8 cellular contexts compared by ENCODE assay signal in the genomic region with DNA sequence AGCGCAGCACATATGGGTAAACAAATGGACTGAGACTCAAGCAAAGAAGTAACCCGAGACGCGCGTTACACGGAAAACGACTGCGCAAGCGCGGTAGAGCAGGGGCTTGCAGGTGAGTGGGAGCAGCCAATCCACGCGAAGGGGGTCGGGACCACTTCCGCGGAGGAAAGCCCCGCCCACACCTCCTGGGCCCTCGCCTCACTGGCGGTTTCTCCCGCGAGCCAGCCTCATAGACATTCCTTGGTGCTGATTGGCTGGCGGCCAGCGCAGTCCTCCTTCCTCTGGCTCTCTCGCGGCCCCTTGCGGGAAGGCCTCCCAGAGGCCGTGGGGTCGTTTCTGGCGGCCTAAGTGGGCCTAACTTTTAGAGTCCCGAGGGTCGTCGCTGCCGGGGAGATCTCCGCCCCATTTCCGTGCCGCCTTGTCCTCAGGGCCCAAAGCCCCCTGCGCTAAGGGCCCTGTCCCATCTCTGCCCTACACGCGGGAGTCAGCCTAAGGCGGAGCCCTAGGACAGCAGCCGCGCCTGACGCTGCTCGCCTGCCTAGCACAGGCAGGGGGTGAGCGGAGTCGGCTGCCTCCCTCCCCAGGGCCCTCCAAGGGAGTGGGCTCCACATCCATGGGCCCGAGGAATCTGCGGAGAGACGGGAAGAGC. TPM values are rescaled to one million over a fixed set of nuclear protein-coding genes. Genes with fewer than 3 reads are reported as not detected.
DNase-seq lines count a peak whose midpoint lies in the region; ATAC-seq and TF ChIP-seq lines count a peak whose summit lies in the region.

No MANE protein-coding gene starts in this region.

- DNase-seq in CD14-positive monocyte (ENCODE audit: low spot score) (peak; percentile 89), fibroblast of the conjunctiva (ENCODE audit: low read depth) (peak; percentile 75)
- DNase-seq in activated effector memory CD4-positive, alpha-beta T cell treated with anti-CD3 and anti-CD28 coated beads, Interleukin-2, amount 50 U/mL, for 16 hours = peak; percentile 99
- DNase-seq in stimulated activated naive CD4-positive, alpha-beta T cell treated with Interleukin-2 at 50 U/mL for 16 hours (lab: John Stamatoyannopoulos, UW) = peak; percentile 98

- H3K4me3 Mint-ChIP-seq in CD14-positive monocyte (peak overlapping the region; percentile 91 to 95), nephron (peak overlapping the region; percentile 86 to 94 (median 90))

- no peaks in the 10 kb centered on the region for H4K20me1 ChIP-seq in OCI-LY3 (ENCODE audit: insufficient read depth, low read length)

- H3K9me3 Mint-ChIP-seq in CD14-positive monocyte (no peaks in the 10 kb centered on the region), nephron (no peaks in the 10 kb centered on the region)

- H3K36me3 Mint-ChIP-seq in CD14-positive monocyte (no peaks in the 10 kb centered on the region), nephron (ENCODE audit: low read depth) (no peaks in the 10 kb centered on the region)

- peak overlapping the region; percentile 78 to 94 (median 90) for H3K27ac Mint-ChIP-seq in CD14-positive monocyte
- peak overlapping the region; percentile 71 to 89 (median 78) for H3K27ac Mint-ChIP-seq in nephron

- H3K79me2 ChIP-seq in OCI-LY3 (ENCODE audit: low read length) = no peaks in the 10 kb centered on the region

- H3K27me3 Mint-ChIP-seq in CD14-positive monocyte (ENCODE audit: low read depth in 3 of 3) (peaks cover 1 to 3% (median 2%) of the 10 kb centered on the region in 3 donors), nephron (ENCODE audit: low read depth) (peaks cover 4% of the 10 kb centered on the region)

- 0 out of 2 replicates have a peak overlapping the region, but pooled peaks have one; percentile 13 for H3K27ac ChIP-seq in OCI-LY3 (ENCODE audit: low read length)

- TF ChIP-seq CTCF in CD14-positive monocyte (IDR thresholded peaks at IDR 0.05) (peak; percentile 63), OCI-LY3 (IDR thresholded peaks at IDR 0.05; ENCODE audit: low read depth, low read length) (0 out of 2 replicates have a peak, but pooled peaks have one; percentile 6), nephron (IDR thresholded peaks at IDR 0.05; ENCODE audit: unreplicated experiment in 3 of 3) (peak in 1 of 3 experiments; percentile 26)

- no peaks in the 10 kb centered on the region for H3K27me3 ChIP-seq in OCI-LY3 (ENCODE audit: low read depth, low read length)

- no peak overlapping the region for H2AFZ ChIP-seq in OCI-LY3 (ENCODE audit: low read depth, low read length)

- H3K4me3 ChIP-seq in OCI-LY3 (ENCODE audit: low read length) = peak overlapping the region; percentile 81

- peak overlapping the region; percentile 62 for H3K9ac ChIP-seq in OCI-LY3 (ENCODE audit: low read length)

- peak; percentile 97 for ATAC-seq in GM19397 (IDR thresholded peaks at IDR 0.05; ENCODE audit: unreplicated experiment)
- ATAC-seq in HG03575 (IDR thresholded peaks at IDR 0.05; ENCODE audit: extremely low read depth, insufficient number of reproducible peaks, low FRiP score, unreplicated experiment) = peak; percentile 97

- peak overlapping the region; percentile 69 for H3K4me2 ChIP-seq in OCI-LY3 (ENCODE audit: low read length)

- H3K36me3 ChIP-seq in OCI-LY3 (replicated peaks; ENCODE audit: low read depth, low read length) = no peaks in the 10 kb centered on the region

- intact Hi-C loops in CD14-positive monocyte (cut with micrococcal nuclease) = no loop called here

- no peaks in the 10 kb centered on the region for H3K4me1 ChIP-seq in OCI-LY3 (ENCODE audit: low read length)

- peaks cover 18% of the 10 kb centered on the region for H3K4me1 Mint-ChIP-seq in CD14-positive monocyte
- peaks cover 4% of the 10 kb centered on the region for H3K4me1 Mint-ChIP-seq in nephron

- H3K9me3 ChIP-seq in OCI-LY3 (ENCODE audit: insufficient read depth, low read length) = no peaks in the 10 kb centered on the region

RNA-seq across cellular contexts. Expression of gene FXYD4, which starts 9.1 kb away (rescaled TPM):
- polyA plus RNA-seq in CD14-positive monocyte = not detected

RNA-seq across cellular contexts. Expression of gene HNRNPF, which starts 46.7 kb away (rescaled TPM):
- polyA plus RNA-seq in CD14-positive monocyte = 100 to 1,000 TPM; 188 to 189 TPM

Comparison
In these comparisons a context has a peak if more than half of its experiments do, and no peak if none do; other contexts are left out.
1. Peak in every context shown above with its lines: DNase-seq, ATAC-seq, H3K4me3 ChIP-seq and H3K27ac ChIP-seq.